In genomic region chr10:42782446-42783180, GRCh38 we compare ENCODE assay signal across 1 cellular context.
TF ChIP-seq lines count a peak whose summit lies in the region.

Gene BMS1 (plus strand): TSS chr10:42782795. CDS start chr10:42784395, 1,600 bp downstream.

TF ChIP-seq in HEK293, 187 proteins besides CTCF, POLR2A, EP300 and RAD21 (continued from another document and continues in another):
- TF ChIP-seq ZBTB17 (tag by site-specific recombination; IDR thresholded peaks at IDR 0.05), result peak; percentile 94
- peak; percentile 45; the same call in 1 of the 2 replicates for TF ChIP-seq PRDM1 (tag by site-specific recombination; IDR thresholded peaks at IDR 0.05)
- TF ChIP-seq ZNF664 (tag by site-specific recombination; IDR thresholded peaks at IDR 0.05), result peak; percentile 44; the same call in 1 of the 2 replicates
- no peak for TF ChIP-seq PRDM6 (tag by site-specific recombination; IDR thresholded peaks at IDR 0.05)
- peak; percentile 80; the same call in 1 of the 2 replicates for TF ChIP-seq ZNF302 (tag by site-specific recombination; IDR thresholded peaks at IDR 0.05; ENCODE audit: low read depth)
- TF ChIP-seq ZNF623 (tag by site-specific recombination; IDR thresholded peaks at IDR 0.05), result 0 out of 2 replicates have a peak, but pooled peaks have one; percentile 27
- no peak; the same call in 1 of the 2 replicates for TF ChIP-seq MZF1 (tag by site-specific recombination; IDR thresholded peaks at IDR 0.05; ENCODE audit: borderline replicate concordance)
- TF ChIP-seq ZNF157 (tag by site-specific recombination; IDR thresholded peaks at IDR 0.05), result 0 out of 2 replicates have a peak, but pooled peaks have one; percentile 18
- no peak for TF ChIP-seq ZNF530 (tag by site-specific recombination; IDR thresholded peaks at IDR 0.05; ENCODE audit: low read depth)
- peak; percentile 94 for TF ChIP-seq ZSCAN23 (tag by site-specific recombination; IDR thresholded peaks at IDR 0.05)
- TF ChIP-seq SETDB1 (IDR thresholded peaks at IDR 0.05; ENCODE audit: insufficient read length, low read length), result peak; percentile 33
- no peak for TF ChIP-seq ZNF350 (tag by site-specific recombination; IDR thresholded peaks at IDR 0.05)
- TF ChIP-seq ZNF660 (tag by site-specific recombination; IDR thresholded peaks at IDR 0.05), result peak; percentile 98
- no peak for TF ChIP-seq ZNF521 (tag by site-specific recombination; IDR thresholded peaks at IDR 0.05)
- peak; percentile 87 for TF ChIP-seq ZEB2 (tag by site-specific recombination; IDR thresholded peaks at IDR 0.05)
- no peak for TF ChIP-seq ZNF169 (tag by site-specific recombination; IDR thresholded peaks at IDR 0.05)
- peak; percentile 98 for TF ChIP-seq ZNF518A (tag by site-specific recombination; conservative IDR thresholded peaks at IDR 0.05; ENCODE audit: low read depth)
- TF ChIP-seq YY2 (tag by site-specific recombination; IDR thresholded peaks at IDR 0.05), result peak; percentile 90
- peak; percentile 98 for TF ChIP-seq ZFP37 (tag by site-specific recombination; IDR thresholded peaks at IDR 0.05)
- peak; percentile 77 for TF ChIP-seq ZNF510 (tag by site-specific recombination; IDR thresholded peaks at IDR 0.05; ENCODE audit: insufficient replicate concordance)
- TF ChIP-seq ZNF449 (tag by site-specific recombination; IDR thresholded peaks at IDR 0.05), result peak; percentile 80
- peak; percentile 83 for TF ChIP-seq ZNF366 (tag by site-specific recombination; conservative IDR thresholded peaks at IDR 0.05)
- TF ChIP-seq MEIS1 (CRISPR knock-in tag; IDR thresholded peaks at IDR 0.05; ENCODE audit: borderline replicate concordance), result no peak
- TF ChIP-seq ZIC2 (tag by site-specific recombination; IDR thresholded peaks at IDR 0.05), result peak; percentile 74; the same call in 1 of the 2 replicates
- TF ChIP-seq ZNF561 (tag by site-specific recombination; IDR thresholded peaks at IDR 0.05; ENCODE audit: borderline replicate concordance), result peak; percentile 98
- TF ChIP-seq ZNF398 (tag by site-specific recombination; IDR thresholded peaks at IDR 0.05), result no peak
- no peak for TF ChIP-seq ZNF791 (tag by site-specific recombination; IDR thresholded peaks at IDR 0.05)
- TF ChIP-seq SALL2 (tag by site-specific recombination; IDR thresholded peaks at IDR 0.05; ENCODE audit: borderline replicate concordance), result no peak
- no peak for TF ChIP-seq ZNF747 (tag by site-specific recombination; IDR thresholded peaks at IDR 0.05)
- peak; percentile 96 for TF ChIP-seq ZNF580 (tag by site-specific recombination; IDR thresholded peaks at IDR 0.05)
- TF ChIP-seq ZFP69B (tag by site-specific recombination; IDR thresholded peaks at IDR 0.05), result peak; percentile 89
- no peak; the same call in 1 of the 2 replicates for TF ChIP-seq ZNF37A (tag by site-specific recombination; IDR thresholded peaks at IDR 0.05)
- TF ChIP-seq HOXD13 (CRISPR knock-in tag; IDR thresholded peaks at IDR 0.05; ENCODE audit: borderline replicate concordance), result no peak
- TF ChIP-seq SP2 (tag by site-specific recombination; IDR thresholded peaks at IDR 0.05), result peak; percentile 84
- no peak for TF ChIP-seq ZNF513 (tag by site-specific recombination; IDR thresholded peaks at IDR 0.05)
- no peak for TF ChIP-seq ZNF621 (tag by site-specific recombination; IDR thresholded peaks at IDR 0.05)
- TF ChIP-seq PBX3 (CRISPR knock-in tag; IDR thresholded peaks at IDR 0.05), result 0 out of 2 replicates have a peak, but pooled peaks have one; percentile 29
- no peak; the same call in 1 of the 2 replicates for TF ChIP-seq ZNF645 (tag by site-specific recombination; IDR thresholded peaks at IDR 0.05)
- TF ChIP-seq ZNF639 (tag by site-specific recombination; IDR thresholded peaks at IDR 0.05), result peak; percentile 98
- no peak for TF ChIP-seq ZNF112 (tag by site-specific recombination; IDR thresholded peaks at IDR 0.05)
- TF ChIP-seq ZNF544 (tag by site-specific recombination; IDR thresholded peaks at IDR 0.05), result no peak
- no peak for TF ChIP-seq BCL11B (tag by site-specific recombination; IDR thresholded peaks at IDR 0.05; ENCODE audit: low read depth)
- no peak for TF ChIP-seq ZNF248 (tag by site-specific recombination; IDR thresholded peaks at IDR 0.05)
- TF ChIP-seq ZSCAN18 (tag by site-specific recombination; IDR thresholded peaks at IDR 0.05), result peak; percentile 85; the same call in 1 of the 2 replicates
- peak; percentile 68; the same call in 1 of the 2 replicates for TF ChIP-seq ZNF146 (tag by site-specific recombination; IDR thresholded peaks at IDR 0.05)
- no peak for TF ChIP-seq ZNF777 (tag by site-specific recombination; IDR thresholded peaks at IDR 0.05; ENCODE audit: borderline replicate concordance)
- no peak for TF ChIP-seq ZNF473 (tag by site-specific recombination; IDR thresholded peaks at IDR 0.05)
- TF ChIP-seq GLIS2 (tag by site-specific recombination; IDR thresholded peaks at IDR 0.05), result peak; percentile 54
